8 cellular contexts compared by ENCODE assay signal in genomic region chr3:4494807-4495200, GRCh38. TPM values are rescaled to one million over a fixed set of nuclear protein-coding genes. Genes with fewer than 3 reads are reported as not detected.
DNase-seq lines count a peak whose midpoint lies in the region; ATAC-seq and TF ChIP-seq lines count a peak whose summit lies in the region.

No MANE protein-coding gene starts in this region.

- H3K4me3 Mint-ChIP-seq in activated T-helper 17 cell treated with anti-CD3 and anti-CD28 coated beads, Interleukin-2, amount 50 U/mL, for 72 hours: peak overlapping the region; percentile 94
- peak overlapping the region; percentile 99 for H3K4me3 Mint-ChIP-seq in natural killer cell

- H3K9me3 Mint-ChIP-seq in activated T-helper 17 cell treated with anti-CD3 and anti-CD28 coated beads, Interleukin-2, amount 50 U/mL, for 72 hours: no peaks in the 10 kb centered on the region
- no peaks in the 10 kb centered on the region for H3K9me3 Mint-ChIP-seq in natural killer cell

- TF ChIP-seq CTCF in GM06990 (IDR thresholded peaks at IDR 0.05; ENCODE audit: insufficient read depth, low read length, poor library complexity, severe bottlenecking): no peak
- no peak for TF ChIP-seq CTCF in natural killer cell (IDR thresholded peaks at IDR 0.05)

- peak overlapping the region; percentile 89 for H3K27ac Mint-ChIP-seq in activated T-helper 17 cell treated with anti-CD3 and anti-CD28 coated beads, Interleukin-2, amount 50 U/mL, for 72 hours
- peak overlapping the region; percentile 85 to 92 for H3K27ac Mint-ChIP-seq in natural killer cell

- in situ Hi-C loops in ACHN (cut with HindIII; ENCODE audit: low pct_ligation_motif_present, low pct_unique_long_range_greater_than_20kb, low sequenced_read_pairs): no loop called here

- H3K4me1 Mint-ChIP-seq in activated T-helper 17 cell treated with anti-CD3 and anti-CD28 coated beads, Interleukin-2, amount 50 U/mL, for 72 hours: peaks cover 28% of the 10 kb centered on the region
- H3K4me1 Mint-ChIP-seq in natural killer cell: peaks cover 41 to 54% of the 10 kb centered on the region in 2 donors

- H3K27me3 ChIP-seq in GM06990 (replicated peaks; ENCODE audit: control insufficient read depth, insufficient read depth, low read length): peaks cover 2% of the 10 kb centered on the region; the same call in 1 of the 2 replicates
- no peaks in the 10 kb centered on the region for H3K27me3 ChIP-seq in MG63

- H3K36me3 ChIP-seq in GM06990 (ENCODE audit: control insufficient read depth, insufficient read depth, low read length) (no peaks in the 10 kb centered on the region), MG63 (no peaks in the 10 kb centered on the region)

- H3K27me3 Mint-ChIP-seq in activated T-helper 17 cell treated with anti-CD3 and anti-CD28 coated beads, Interleukin-2, amount 50 U/mL, for 72 hours: no peaks in the 10 kb centered on the region
- no peaks in the 10 kb centered on the region for H3K27me3 Mint-ChIP-seq in natural killer cell (ENCODE audit: low read depth in 2 of 2)

- H3K9me3 ChIP-seq in MG63: no peaks in the 10 kb centered on the region

- H3K36me3 Mint-ChIP-seq in activated T-helper 17 cell treated with anti-CD3 and anti-CD28 coated beads, Interleukin-2, amount 50 U/mL, for 72 hours (ENCODE audit: low read depth): peaks cover 47% of the 10 kb centered on the region
- peaks cover 10% of the 10 kb centered on the region for H3K36me3 Mint-ChIP-seq in natural killer cell

- ATAC-seq in HG02642 (IDR thresholded peaks at IDR 0.05; ENCODE audit: poor library complexity, unreplicated experiment) (peak; percentile 25), natural killer cell (no peak)
- ATAC-seq in activated T-helper 17 cell treated with anti-CD3 and anti-CD28 coated beads, Interleukin-2, amount 50 U/mL, for 72 hours (replicated peaks): no peak

- DNase-seq in GM06990 (ENCODE audit: extremely low read depth, insufficient read length) (no peak), natural killer cell (no peak), ACHN (no peak), MG63 (no peak), activated gamma-delta T cell (lab: John Stamatoyannopoulos, UW) (no peak)
- DNase-seq in effector CD4-positive, alpha-beta T cell: no peak

- H3K4me3 ChIP-seq in GM06990 (replicated peaks; ENCODE audit: low read depth, low read length): peak overlapping the region; percentile 66
- no peak overlapping the region for H3K4me3 ChIP-seq in MG63

- intact Hi-C loops in natural killer cell (cut with micrococcal nuclease): loop anchor here (5.0 to 10.0 kb wide), 3 partner anchors 92 to 1320 kb away; partner anchors contain the start of genes CRBN and SETMAR

RNA-seq across cellular contexts. Expression of gene ITPR1, which starts 1.7 kb away (rescaled TPM):
- 10 to 100 TPM; 78.5 to 84.6 TPM for total RNA-seq in activated T-helper 17 cell treated with anti-CD3 and anti-CD28 coated beads, Interleukin-2, amount 50 U/mL, for 72 hours
- 100 to 1,000 TPM in 1 of 3 donors, 10 to 100 TPM in 2; 86.7 to 123 (median 94.8) TPM for total RNA-seq in natural killer cell
- total RNA-seq in MG63 (2014; rRNA removed; shearing (Covaris generic); ENCODE audit: low replicate concordance): 1.7 and 10.4 TPM in 2 replicates

RNA-seq across cellular contexts. Expression of gene SUMF1, which starts 27.7 kb away (rescaled TPM):
- total RNA-seq in activated T-helper 17 cell treated with anti-CD3 and anti-CD28 coated beads, Interleukin-2, amount 50 U/mL, for 72 hours: 1 to 10 TPM; 5.9 to 7.6 TPM
- 10 to 100 TPM; 16.3 to 19.8 (median 19.3) TPM for total RNA-seq in natural killer cell
- total RNA-seq in MG63 (2014; rRNA removed; shearing (Covaris generic); ENCODE audit: low replicate concordance): 29.7 and 37.1 TPM in 2 replicates
